Comparison of ENCODE assay signal across 1 cellular context in the genomic region with DNA sequence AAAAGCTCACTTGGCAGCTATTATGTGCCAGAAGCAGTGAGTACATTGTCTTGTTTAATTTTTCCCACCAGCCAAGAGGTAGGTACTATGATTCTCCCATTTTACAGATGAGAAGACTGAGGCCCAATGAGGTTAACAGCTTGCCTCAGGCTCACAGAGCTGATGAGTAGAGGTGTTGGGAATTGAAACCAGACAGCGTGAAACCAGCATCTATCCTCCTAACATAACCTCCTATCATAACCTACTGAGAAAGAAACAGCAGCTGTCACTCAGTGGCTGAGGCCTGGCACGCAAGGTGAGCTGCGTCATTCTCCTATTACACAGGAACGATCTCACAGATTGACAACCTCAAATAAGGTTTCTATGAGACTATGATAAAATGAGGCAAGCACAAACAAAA.
A peak's percentile ranks its signal among the peaks of the same experiment; 100 is the strongest.
TF ChIP-seq lines count a peak whose summit lies in the region.

No MANE protein-coding gene starts in this region.

TF ChIP-seq in GM12878, 131 proteins besides CTCF, POLR2A, EP300 and RAD21 (continued from another document):
- TF ChIP-seq, protein P1, sequence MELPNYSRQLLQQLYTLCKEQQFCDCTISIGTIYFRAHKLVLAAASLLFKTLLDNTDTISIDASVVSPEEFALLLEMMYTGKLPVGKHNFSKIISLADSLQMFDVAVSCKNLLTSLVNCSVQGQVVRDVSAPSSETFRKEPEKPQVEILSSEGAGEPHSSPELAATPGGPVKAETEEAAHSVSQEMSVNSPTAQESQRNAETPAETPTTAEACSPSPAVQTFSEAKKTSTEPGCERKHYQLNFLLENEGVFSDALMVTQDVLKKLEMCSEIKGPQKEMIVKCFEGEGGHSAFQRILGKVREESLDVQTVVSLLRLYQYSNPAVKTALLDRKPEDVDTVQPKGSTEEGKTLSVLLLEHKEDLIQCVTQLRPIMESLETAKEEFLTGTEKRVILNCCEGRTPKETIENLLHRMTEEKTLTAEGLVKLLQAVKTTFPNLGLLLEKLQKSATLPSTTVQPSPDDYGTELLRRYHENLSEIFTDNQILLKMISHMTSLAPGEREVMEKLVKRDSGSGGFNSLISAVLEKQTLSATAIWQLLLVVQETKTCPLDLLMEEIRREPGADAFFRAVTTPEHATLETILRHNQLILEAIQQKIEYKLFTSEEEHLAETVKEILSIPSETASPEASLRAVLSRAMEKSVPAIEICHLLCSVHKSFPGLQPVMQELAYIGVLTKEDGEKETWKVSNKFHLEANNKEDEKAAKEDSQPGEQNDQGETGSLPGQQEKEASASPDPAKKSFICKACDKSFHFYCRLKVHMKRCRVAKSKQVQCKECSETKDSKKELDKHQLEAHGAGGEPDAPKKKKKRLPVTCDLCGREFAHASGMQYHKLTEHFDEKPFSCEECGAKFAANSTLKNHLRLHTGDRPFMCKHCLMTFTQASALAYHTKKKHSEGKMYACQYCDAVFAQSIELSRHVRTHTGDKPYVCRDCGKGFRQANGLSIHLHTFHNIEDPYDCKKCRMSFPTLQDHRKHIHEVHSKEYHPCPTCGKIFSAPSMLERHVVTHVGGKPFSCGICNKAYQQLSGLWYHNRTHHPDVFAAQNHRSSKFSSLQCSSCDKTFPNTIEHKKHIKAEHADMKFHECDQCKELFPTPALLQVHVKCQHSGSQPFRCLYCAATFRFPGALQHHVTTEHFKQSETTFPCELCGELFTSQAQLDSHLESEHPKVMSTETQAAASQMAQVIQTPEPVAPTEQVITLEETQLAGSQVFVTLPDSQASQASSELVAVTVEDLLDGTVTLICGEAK (IDR thresholded peaks at IDR 0.05; ENCODE audit: borderline replicate concordance), result no peak
- no peak for TF ChIP-seq CHD2 (IDR thresholded peaks at IDR 0.05; ENCODE audit: borderline replicate concordance, low read depth, low read length)
- no peak for TF ChIP-seq CHD4 (IDR thresholded peaks at IDR 0.05)
- no peak for TF ChIP-seq TCF7 (IDR thresholded peaks at IDR 0.05; ENCODE audit: borderline replicate concordance)
- TF ChIP-seq, protein P2, sequence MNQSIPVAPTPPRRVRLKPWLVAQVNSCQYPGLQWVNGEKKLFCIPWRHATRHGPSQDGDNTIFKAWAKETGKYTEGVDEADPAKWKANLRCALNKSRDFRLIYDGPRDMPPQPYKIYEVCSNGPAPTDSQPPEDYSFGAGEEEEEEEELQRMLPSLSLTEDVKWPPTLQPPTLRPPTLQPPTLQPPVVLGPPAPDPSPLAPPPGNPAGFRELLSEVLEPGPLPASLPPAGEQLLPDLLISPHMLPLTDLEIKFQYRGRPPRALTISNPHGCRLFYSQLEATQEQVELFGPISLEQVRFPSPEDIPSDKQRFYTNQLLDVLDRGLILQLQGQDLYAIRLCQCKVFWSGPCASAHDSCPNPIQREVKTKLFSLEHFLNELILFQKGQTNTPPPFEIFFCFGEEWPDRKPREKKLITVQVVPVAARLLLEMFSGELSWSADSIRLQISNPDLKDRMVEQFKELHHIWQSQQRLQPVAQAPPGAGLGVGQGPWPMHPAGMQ (IDR thresholded peaks at IDR 0.05; ENCODE audit: borderline replicate concordance), result no peak
- no peak for TF ChIP-seq SP1 (IDR thresholded peaks at IDR 0.05; ENCODE audit: low read depth, low read length)
- TF ChIP-seq TCF3 (IDR thresholded peaks at IDR 0.05; ENCODE audit: borderline replicate concordance, insufficient read depth, low read depth, low read length), result peak; percentile 70; the same call in 1 of the 2 replicates
- TF ChIP-seq, protein P3, sequence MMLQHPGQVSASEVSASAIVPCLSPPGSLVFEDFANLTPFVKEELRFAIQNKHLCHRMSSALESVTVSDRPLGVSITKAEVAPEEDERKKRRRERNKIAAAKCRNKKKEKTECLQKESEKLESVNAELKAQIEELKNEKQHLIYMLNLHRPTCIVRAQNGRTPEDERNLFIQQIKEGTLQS (IDR thresholded peaks at IDR 0.05; ENCODE audit: borderline replicate concordance, extremely low read depth, low read depth, low read length), result no peak
- no peak for TF ChIP-seq GATAD2B (conservative IDR thresholded peaks at IDR 0.05; ENCODE audit: low read depth)
- no peak for TF ChIP-seq TARDBP (IDR thresholded peaks at IDR 0.05; ENCODE audit: borderline replicate concordance)
- TF ChIP-seq, protein P4, sequence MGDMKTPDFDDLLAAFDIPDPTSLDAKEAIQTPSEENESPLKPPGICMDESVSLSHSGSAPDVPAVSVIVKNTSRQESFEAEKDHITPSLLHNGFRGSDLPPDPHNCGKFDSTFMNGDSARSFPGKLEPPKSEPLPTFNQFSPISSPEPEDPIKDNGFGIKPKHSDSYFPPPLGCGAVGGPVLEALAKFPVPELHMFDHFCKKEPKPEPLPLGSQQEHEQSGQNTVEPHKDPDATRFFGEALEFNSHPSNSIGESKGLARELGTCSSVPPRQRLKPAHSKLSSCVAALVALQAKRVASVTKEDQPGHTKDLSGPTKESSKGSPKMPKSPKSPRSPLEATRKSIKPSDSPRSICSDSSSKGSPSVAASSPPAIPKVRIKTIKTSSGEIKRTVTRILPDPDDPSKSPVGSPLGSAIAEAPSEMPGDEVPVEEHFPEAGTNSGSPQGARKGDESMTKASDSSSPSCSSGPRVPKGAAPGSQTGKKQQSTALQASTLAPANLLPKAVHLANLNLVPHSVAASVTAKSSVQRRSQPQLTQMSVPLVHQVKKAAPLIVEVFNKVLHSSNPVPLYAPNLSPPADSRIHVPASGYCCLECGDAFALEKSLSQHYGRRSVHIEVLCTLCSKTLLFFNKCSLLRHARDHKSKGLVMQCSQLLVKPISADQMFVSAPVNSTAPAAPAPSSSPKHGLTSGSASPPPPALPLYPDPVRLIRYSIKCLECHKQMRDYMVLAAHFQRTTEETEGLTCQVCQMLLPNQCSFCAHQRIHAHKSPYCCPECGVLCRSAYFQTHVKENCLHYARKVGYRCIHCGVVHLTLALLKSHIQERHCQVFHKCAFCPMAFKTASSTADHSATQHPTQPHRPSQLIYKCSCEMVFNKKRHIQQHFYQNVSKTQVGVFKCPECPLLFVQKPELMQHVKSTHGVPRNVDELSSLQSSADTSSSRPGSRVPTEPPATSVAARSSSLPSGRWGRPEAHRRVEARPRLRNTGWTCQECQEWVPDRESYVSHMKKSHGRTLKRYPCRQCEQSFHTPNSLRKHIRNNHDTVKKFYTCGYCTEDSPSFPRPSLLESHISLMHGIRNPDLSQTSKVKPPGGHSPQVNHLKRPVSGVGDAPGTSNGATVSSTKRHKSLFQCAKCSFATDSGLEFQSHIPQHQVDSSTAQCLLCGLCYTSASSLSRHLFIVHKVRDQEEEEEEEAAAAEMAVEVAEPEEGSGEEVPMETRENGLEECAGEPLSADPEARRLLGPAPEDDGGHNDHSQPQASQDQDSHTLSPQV (IDR thresholded peaks at IDR 0.05), result no peak
- TF ChIP-seq NFXL1 (IDR thresholded peaks at IDR 0.05; ENCODE audit: borderline replicate concordance), result no peak
- TF ChIP-seq RAD51 (IDR thresholded peaks at IDR 0.05), result no peak
- no peak for TF ChIP-seq RB1 (IDR thresholded peaks at IDR 0.05; ENCODE audit: borderline replicate concordance)
- no peak for TF ChIP-seq NBN (IDR thresholded peaks at IDR 0.05)
- TF ChIP-seq, protein P5, sequence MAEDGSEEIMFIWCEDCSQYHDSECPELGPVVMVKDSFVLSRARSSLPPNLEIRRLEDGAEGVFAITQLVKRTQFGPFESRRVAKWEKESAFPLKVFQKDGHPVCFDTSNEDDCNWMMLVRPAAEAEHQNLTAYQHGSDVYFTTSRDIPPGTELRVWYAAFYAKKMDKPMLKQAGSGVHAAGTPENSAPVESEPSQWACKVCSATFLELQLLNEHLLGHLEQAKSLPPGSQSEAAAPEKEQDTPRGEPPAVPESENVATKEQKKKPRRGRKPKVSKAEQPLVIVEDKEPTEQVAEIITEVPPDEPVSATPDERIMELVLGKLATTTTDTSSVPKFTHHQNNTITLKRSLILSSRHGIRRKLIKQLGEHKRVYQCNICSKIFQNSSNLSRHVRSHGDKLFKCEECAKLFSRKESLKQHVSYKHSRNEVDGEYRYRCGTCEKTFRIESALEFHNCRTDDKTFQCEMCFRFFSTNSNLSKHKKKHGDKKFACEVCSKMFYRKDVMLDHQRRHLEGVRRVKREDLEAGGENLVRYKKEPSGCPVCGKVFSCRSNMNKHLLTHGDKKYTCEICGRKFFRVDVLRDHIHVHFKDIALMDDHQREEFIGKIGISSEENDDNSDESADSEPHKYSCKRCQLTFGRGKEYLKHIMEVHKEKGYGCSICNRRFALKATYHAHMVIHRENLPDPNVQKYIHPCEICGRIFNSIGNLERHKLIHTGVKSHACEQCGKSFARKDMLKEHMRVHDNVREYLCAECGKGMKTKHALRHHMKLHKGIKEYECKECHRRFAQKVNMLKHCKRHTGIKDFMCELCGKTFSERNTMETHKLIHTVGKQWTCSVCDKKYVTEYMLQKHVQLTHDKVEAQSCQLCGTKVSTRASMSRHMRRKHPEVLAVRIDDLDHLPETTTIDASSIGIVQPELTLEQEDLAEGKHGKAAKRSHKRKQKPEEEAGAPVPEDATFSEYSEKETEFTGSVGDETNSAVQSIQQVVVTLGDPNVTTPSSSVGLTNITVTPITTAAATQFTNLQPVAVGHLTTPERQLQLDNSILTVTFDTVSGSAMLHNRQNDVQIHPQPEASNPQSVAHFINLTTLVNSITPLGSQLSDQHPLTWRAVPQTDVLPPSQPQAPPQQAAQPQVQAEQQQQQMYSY (CRISPR knock-in tag; IDR thresholded peaks at IDR 0.05), result no peak
- TF ChIP-seq MTA3 (IDR thresholded peaks at IDR 0.05; ENCODE audit: borderline replicate concordance, low read length), result no peak
- TF ChIP-seq WRNIP1 (IDR thresholded peaks at IDR 0.05; ENCODE audit: borderline replicate concordance, low read depth, low read length), result no peak
- peak in 1 of 2 experiments; percentile 13; a peak in 1 of 4 replicates for TF ChIP-seq IKZF2 (IDR thresholded peaks at IDR 0.05)
- no peak for TF ChIP-seq ZNF274 (IDR thresholded peaks at IDR 0.05; ENCODE audit: insufficient read depth, insufficient read length)
- 0 out of 2 replicates have a peak, but pooled peaks have one; percentile 25 for TF ChIP-seq IKZF1 (conservative IDR thresholded peaks at IDR 0.05)
- no peak for TF ChIP-seq SMC3 (IDR thresholded peaks at IDR 0.05; ENCODE audit: borderline replicate concordance, low read length)
- TF ChIP-seq SUZ12 (IDR thresholded peaks at IDR 0.05; ENCODE audit: unreplicated experiment), result no peak
- TF ChIP-seq ZBED1 (IDR thresholded peaks at IDR 0.05; ENCODE audit: borderline replicate concordance), result no peak
- TF ChIP-seq SRF (IDR thresholded peaks at IDR 0.05; ENCODE audit: low read depth in 2 of 2, low read length in 2 of 2), result no peak
- TF ChIP-seq NFIC (IDR thresholded peaks at IDR 0.05; ENCODE audit: low read depth, low read length), result peak; percentile 33; the same call in 1 of the 2 replicates
- TF ChIP-seq, protein P6, sequence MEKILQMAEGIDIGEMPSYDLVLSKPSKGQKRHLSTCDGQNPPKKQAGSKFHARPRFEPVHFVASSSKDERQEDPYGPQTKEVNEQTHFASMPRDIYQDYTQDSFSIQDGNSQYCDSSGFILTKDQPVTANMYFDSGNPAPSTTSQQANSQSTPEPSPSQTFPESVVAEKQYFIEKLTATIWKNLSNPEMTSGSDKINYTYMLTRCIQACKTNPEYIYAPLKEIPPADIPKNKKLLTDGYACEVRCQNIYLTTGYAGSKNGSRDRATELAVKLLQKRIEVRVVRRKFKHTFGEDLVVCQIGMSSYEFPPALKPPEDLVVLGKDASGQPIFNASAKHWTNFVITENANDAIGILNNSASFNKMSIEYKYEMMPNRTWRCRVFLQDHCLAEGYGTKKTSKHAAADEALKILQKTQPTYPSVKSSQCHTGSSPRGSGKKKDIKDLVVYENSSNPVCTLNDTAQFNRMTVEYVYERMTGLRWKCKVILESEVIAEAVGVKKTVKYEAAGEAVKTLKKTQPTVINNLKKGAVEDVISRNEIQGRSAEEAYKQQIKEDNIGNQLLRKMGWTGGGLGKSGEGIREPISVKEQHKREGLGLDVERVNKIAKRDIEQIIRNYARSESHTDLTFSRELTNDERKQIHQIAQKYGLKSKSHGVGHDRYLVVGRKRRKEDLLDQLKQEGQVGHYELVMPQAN (conservative IDR thresholded peaks at IDR 0.05), result no peak
- TF ChIP-seq, protein P7, sequence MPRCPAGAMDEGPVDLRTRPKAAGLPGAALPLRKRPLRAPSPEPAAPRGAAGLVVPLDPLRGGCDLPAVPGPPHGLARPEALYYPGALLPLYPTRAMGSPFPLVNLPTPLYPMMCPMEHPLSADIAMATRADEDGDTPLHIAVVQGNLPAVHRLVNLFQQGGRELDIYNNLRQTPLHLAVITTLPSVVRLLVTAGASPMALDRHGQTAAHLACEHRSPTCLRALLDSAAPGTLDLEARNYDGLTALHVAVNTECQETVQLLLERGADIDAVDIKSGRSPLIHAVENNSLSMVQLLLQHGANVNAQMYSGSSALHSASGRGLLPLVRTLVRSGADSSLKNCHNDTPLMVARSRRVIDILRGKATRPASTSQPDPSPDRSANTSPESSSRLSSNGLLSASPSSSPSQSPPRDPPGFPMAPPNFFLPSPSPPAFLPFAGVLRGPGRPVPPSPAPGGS (IDR thresholded peaks at IDR 0.05; ENCODE audit: borderline replicate concordance, insufficient read depth, low read depth, low read length, poor library complexity, severe bottlenecking), result no peak
- no peak for TF ChIP-seq PAX8 (IDR thresholded peaks at IDR 0.05)
- TF ChIP-seq, protein P8, sequence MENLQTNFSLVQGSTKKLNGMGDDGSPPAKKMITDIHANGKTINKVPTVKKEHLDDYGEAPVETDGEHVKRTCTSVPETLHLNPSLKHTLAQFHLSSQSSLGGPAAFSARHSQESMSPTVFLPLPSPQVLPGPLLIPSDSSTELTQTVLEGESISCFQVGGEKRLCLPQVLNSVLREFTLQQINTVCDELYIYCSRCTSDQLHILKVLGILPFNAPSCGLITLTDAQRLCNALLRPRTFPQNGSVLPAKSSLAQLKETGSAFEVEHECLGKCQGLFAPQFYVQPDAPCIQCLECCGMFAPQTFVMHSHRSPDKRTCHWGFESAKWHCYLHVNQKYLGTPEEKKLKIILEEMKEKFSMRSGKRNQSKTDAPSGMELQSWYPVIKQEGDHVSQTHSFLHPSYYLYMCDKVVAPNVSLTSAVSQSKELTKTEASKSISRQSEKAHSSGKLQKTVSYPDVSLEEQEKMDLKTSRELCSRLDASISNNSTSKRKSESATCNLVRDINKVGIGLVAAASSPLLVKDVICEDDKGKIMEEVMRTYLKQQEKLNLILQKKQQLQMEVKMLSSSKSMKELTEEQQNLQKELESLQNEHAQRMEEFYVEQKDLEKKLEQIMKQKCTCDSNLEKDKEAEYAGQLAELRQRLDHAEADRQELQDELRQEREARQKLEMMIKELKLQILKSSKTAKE (IDR thresholded peaks at IDR 0.05; ENCODE audit: low read depth, poor library complexity, severe bottlenecking), result peak; percentile 29
- TF ChIP-seq IRF4 (IDR thresholded peaks at IDR 0.05; ENCODE audit: low read depth, low read length), result no peak
TF ChIP-seq in GM12878: peak in this region for 18.
